Comparison of ENCODE assay signal across 14 cellular contexts in genomic region chr5:135066781-135067430, GRCh38. TPM values are rescaled to one million over a fixed set of nuclear protein-coding genes. Genes with fewer than 3 reads are reported as not detected.
A peak's percentile ranks its signal among the peaks of the same experiment; 100 is the strongest.
DNase-seq lines count a peak whose midpoint lies in the region; ATAC-seq and TF ChIP-seq lines count a peak whose summit lies in the region.
"Had no signal": no experiment of that assay in that cellular context is flagged by ENCODE, and none has a peak within 500 bp of the region (broad histone marks: within the 10 kb centered on the region; RNA-seq: fewer than 3 reads in every experiment).

No MANE protein-coding gene starts in this region.

- ATAC-seq in stimulated activated naive CD8-positive, alpha-beta T cell treated with anti-CD3 and anti-CD28 coated beads, Interleukin-15, amount 100 ng/mL, for 72 hours, result peak; percentile 17
- ATAC-seq in stimulated activated naive CD8-positive, alpha-beta T cell treated with anti-CD3 and anti-CD28 coated beads, Interleukin-15, Interleukin-2, amounts not matched to agents 100 U/mL and 50 U/mL, for 24 hours, result no peak
- no peak for ATAC-seq in HG02981 (IDR thresholded peaks at IDR 0.05; ENCODE audit: unreplicated experiment)
- no peak for ATAC-seq in lower lobe of right lung
- ATAC-seq: HCT116 had no signal

- 97% methylated on average over 3 of the region's 5 CpGs for WGBS in mesenchymal stem cell

- no peak overlapping the region for H3K23ac ChIP-seq in mesenchymal stem cell (ENCODE audit: low read length in 2 of 2)

- H3K4me3 ChIP-seq in mesenchymal stem cell (ENCODE audit: insufficient read depth in 1 of 2, low read depth in 1 of 2, low read length in 2 of 2) (no peak overlapping the region), lower lobe of right lung (no peak overlapping the region)
- H3K4me3 ChIP-seq: BLaER1 had no signal

- no peaks in the 10 kb centered on the region for H3K9me3 Mint-ChIP-seq in stimulated activated naive CD8-positive, alpha-beta T cell treated with anti-CD3 and anti-CD28 coated beads, Interleukin-15, amount 100 ng/mL, for 72 hours
- H3K9me3 Mint-ChIP-seq: CD4-positive, CD25-positive, alpha-beta regulatory T cell had no signal

- no peak overlapping the region for H2BK5ac ChIP-seq in mesenchymal stem cell (ENCODE audit: low read depth, low read length, poor library complexity, severe bottlenecking)

- H2BK15ac ChIP-seq in mesenchymal stem cell (ENCODE audit: low read depth, poor library complexity, severe bottlenecking), result peak overlapping the region; percentile 17

- intact Hi-C loops in posterior vena cava (cut with DNase I) (no loop called here), lower lobe of right lung (cut with DNase I) (no loop called here)

- no peak overlapping the region for H2BK120ac ChIP-seq in mesenchymal stem cell (ENCODE audit: low read depth, low read length)

- H3K79me1 ChIP-seq in mesenchymal stem cell (replicated peaks; ENCODE audit: low read length, poor library complexity, severe bottlenecking), result no peaks in the 10 kb centered on the region

- H2AFZ ChIP-seq in mesenchymal stem cell (ENCODE audit: low read depth, low read length), result no peak overlapping the region

- H3K27me3 ChIP-seq in mesenchymal stem cell (ENCODE audit: control insufficient read depth in 1 of 2, insufficient read depth in 1 of 2, low read length in 2 of 2), result peaks cover 75 to 81% of the 10 kb centered on the region in 2 experiments
- H3K27me3 ChIP-seq in lower lobe of right lung (ENCODE audit: low read depth), result peaks cover 23% of the 10 kb centered on the region
- H3K27me3 ChIP-seq: BLaER1 had no signal

- H3K4me1 ChIP-seq in mesenchymal stem cell (ENCODE audit: control insufficient read depth, insufficient read depth, low read depth, low read length) (no peaks in the 10 kb centered on the region), lower lobe of right lung (no peaks in the 10 kb centered on the region)
- H3K4me1 ChIP-seq: BLaER1 had no signal

- H3K14ac ChIP-seq in mesenchymal stem cell (ENCODE audit: low read length in 2 of 2), result peak overlapping the region in 1 of 2 experiments; percentile 82

- peaks cover 15% of the 10 kb centered on the region for H3K27me3 Mint-ChIP-seq in stimulated activated naive CD8-positive, alpha-beta T cell treated with anti-CD3 and anti-CD28 coated beads, Interleukin-15, amount 100 ng/mL, for 72 hours
- H3K27me3 Mint-ChIP-seq: CD4-positive, CD25-positive, alpha-beta regulatory T cell had no signal

- H3K36me3 ChIP-seq in mesenchymal stem cell (ENCODE audit: control insufficient read depth in 1 of 2, insufficient read depth in 2 of 2, low read depth in 1 of 2, low read length in 2 of 2) (no peaks in the 10 kb centered on the region), lower lobe of right lung (no peaks in the 10 kb centered on the region)
- H3K36me3 ChIP-seq: BLaER1 had no signal

- H3K27ac ChIP-seq in mesenchymal stem cell (ENCODE audit: low read length, poor library complexity, severe bottlenecking), result no peak overlapping the region
- H3K27ac ChIP-seq in lower lobe of right lung, result no peak overlapping the region
- H3K27ac ChIP-seq: 22Rv1, BLaER1 had no signal

- no peak overlapping the region for H3K9ac ChIP-seq in mesenchymal stem cell (ENCODE audit: low read length)
- H3K9ac ChIP-seq: BLaER1 had no signal

- TF ChIP-seq CTCF in lower lobe of right lung (IDR thresholded peaks at IDR 0.05), result no peak

- DNase-seq in stimulated activated naive CD8-positive, alpha-beta T cell treated with anti-CD3 and anti-CD28 coated beads, Interleukin-15, amount 100 ng/mL, for 72 hours, result no peak
- DNase-seq in stimulated activated naive CD8-positive, alpha-beta T cell treated with anti-CD3 and anti-CD28 coated beads, Interleukin-15, Interleukin-2, amounts not matched to agents 100 U/mL and 50 U/mL, for 24 hours, result no peak
- DNase-seq in mesenchymal stem cell (no peak), posterior vena cava (ENCODE audit: low spot score) (peak; percentile 60), NCI-H2107 treated with DMSO at 0.1 percent for 48 hours (lab: John Stamatoyannopoulos, UW; ENCODE audit: unreplicated experiment) (no peak), lower lobe of right lung (no peak), 8988T (no peak)
- DNase-seq: AML-193; CD4-positive, CD25-positive, alpha-beta regulatory T cell; DMS53 had no signal

- H3K18ac ChIP-seq in mesenchymal stem cell (ENCODE audit: low read depth in 1 of 2, low read length in 2 of 2), result no peak overlapping the region

- no peak overlapping the region for H3K4ac ChIP-seq in mesenchymal stem cell (ENCODE audit: low read depth in 1 of 2, low read length in 2 of 2)

- H4K91ac ChIP-seq in mesenchymal stem cell (ENCODE audit: low read length), result no peak overlapping the region

- peak overlapping the region in 1 of 2 donors; percentile 82 for H3K27ac Mint-ChIP-seq in stimulated activated naive CD8-positive, alpha-beta T cell treated with anti-CD3 and anti-CD28 coated beads, Interleukin-15, amount 100 ng/mL, for 72 hours
- H3K27ac Mint-ChIP-seq: CD4-positive, CD25-positive, alpha-beta regulatory T cell had no signal

- H4K8ac ChIP-seq in mesenchymal stem cell (ENCODE audit: low read length), result no peak overlapping the region

- H3K4me3 Mint-ChIP-seq in stimulated activated naive CD8-positive, alpha-beta T cell treated with anti-CD3 and anti-CD28 coated beads, Interleukin-15, amount 100 ng/mL, for 72 hours, result no peak overlapping the region
- H3K4me3 Mint-ChIP-seq: CD4-positive, CD25-positive, alpha-beta regulatory T cell had no signal

- H2BK12ac ChIP-seq in mesenchymal stem cell (ENCODE audit: low read length in 2 of 2), result no peak overlapping the region

- no peaks in the 10 kb centered on the region for H3K4me1 Mint-ChIP-seq in stimulated activated naive CD8-positive, alpha-beta T cell treated with anti-CD3 and anti-CD28 coated beads, Interleukin-15, amount 100 ng/mL, for 72 hours
- H3K4me1 Mint-ChIP-seq: CD4-positive, CD25-positive, alpha-beta regulatory T cell had no signal

- no peak overlapping the region for H3K4me2 ChIP-seq in mesenchymal stem cell (ENCODE audit: low read length, poor library complexity, severe bottlenecking)
- H3K4me2 ChIP-seq: BLaER1 had no signal

- H3K9me3 ChIP-seq in mesenchymal stem cell (ENCODE audit: control insufficient read depth, low read length) (no peaks in the 10 kb centered on the region), lower lobe of right lung (no peaks in the 10 kb centered on the region)
- H3K9me3 ChIP-seq: BLaER1 had no signal

- no peak overlapping the region for H2AK5ac ChIP-seq in mesenchymal stem cell (ENCODE audit: low read length, severe bottlenecking)

RNA-seq across cellular contexts. Expression of gene PITX1, which starts 32.9 kb away (rescaled TPM):
- polyA plus RNA-seq in mesenchymal stem cell (2013, experiment 1 of 2), result 73.5 TPM
- 74.6 TPM for polyA plus RNA-seq in mesenchymal stem cell (2013, experiment 2 of 2)
- total RNA-seq in posterior vena cava, result under 1 TPM; 0.81 to 0.97 TPM
- total RNA-seq in lower lobe of right lung, result 0.47 TPM
- total RNA-seq: CD4-positive, CD25-positive, alpha-beta regulatory T cell had no signal
- polyA plus RNA-seq: CD4-positive, CD25-positive, alpha-beta regulatory T cell had no signal
